In genomic region chr13:113562866-113563265, GRCh38 we compare ENCODE assay signal across 15 cellular contexts. TPM values are rescaled to one million over a fixed set of nuclear protein-coding genes. Genes with fewer than 3 reads are reported as not detected.
DNase-seq lines count a peak whose midpoint lies in the region; ATAC-seq, FAIRE-seq and TF ChIP-seq lines count a peak whose summit lies in the region.
"Had no signal": no experiment of that assay in that cellular context is flagged by ENCODE, and none has a peak within 500 bp of the region (broad histone marks: within the 10 kb centered on the region; RNA-seq: fewer than 3 reads in every experiment).

No MANE protein-coding gene starts in this region.

- intact Hi-C loops in K562 (cut with micrococcal nuclease) = loop anchor here (1.0 to 10.0 kb wide), 3 partner anchors 105 to 288 kb away; no protein-coding TSS in a partner anchor
- intact Hi-C loops in A673 (cut with micrococcal nuclease; ENCODE audit: unreplicated experiment) = loop anchor here (1.0 kb wide), 2 partner anchors 105 to 621 kb away; no protein-coding TSS in a partner anchor

- H3K9me3 ChIP-seq in OCI-LY3 (ENCODE audit: insufficient read depth, low read length) (no peaks in the 10 kb centered on the region), K562 (replicated peaks; ENCODE audit: control insufficient read depth, insufficient read depth, low read depth, low read length) (no peaks in the 10 kb centered on the region), lung (ENCODE audit: control insufficient read depth in 2 of 2, insufficient read depth in 1 of 2, low read length in 1 of 2) (no peaks in the 10 kb centered on the region), A673 (ENCODE audit: low read depth, low read length, poor library complexity, severe bottlenecking) (no peaks in the 10 kb centered on the region)

- no peaks in the 10 kb centered on the region for H3K27me3 Mint-ChIP-seq in type B pancreatic cell

- WGBS in K562 (ENCODE audit: insufficient coverage, low coverage, missing lambda C conversion rate) = 21% methylated on average over 5 of the region's 9 CpGs
- WGBS in lung, 2 donors = 63 to 68% methylated on average over 9 of the region's 9 CpGs

- CTCF ChIA-PET in K562 (lab: Yijun Ruan, JAX; ENCODE audit: low intra/inter-chr PET ratio) = interaction anchor here (0.9 kb wide), 2 partner anchors 104 to 105 kb away, joined by 4 read pairs; no protein-coding TSS in a partner anchor
- CTCF ChIA-PET in A673 (lab: Charles Lee) = interaction anchor here (1.0 to 2.8 kb wide), 2 partner anchors 103 to 105 kb away, joined by 3 to 20 read pairs; no protein-coding TSS in a partner anchor

- BruUV-seq in K562 (replicated peaks; lab: Mats Ljungman, UMichigan) (no TSS peak), A673 (replicated peaks; lab: Mats Ljungman, UMichigan) (no TSS peak)

- TF ChIP-seq CTCF in OCI-LY3 (IDR thresholded peaks at IDR 0.05; ENCODE audit: low read depth, low read length) (no peak), K562 (IDR thresholded peaks at IDR 0.05 in 2 of 3, conservative IDR thresholded peaks at IDR 0.05 in 1 of 3; ENCODE audit: insufficient read depth in 2 of 3, low read depth in 1 of 3, low read length in 3 of 3) (no peak), lung (IDR thresholded peaks at IDR 0.05; ENCODE audit: control extremely low read depth, extremely low read depth) (no peak), type B pancreatic cell (conservative IDR thresholded peaks at IDR 0.05) (no peak), omental fat pad (IDR thresholded peaks at IDR 0.05) (no peak), A673 (conservative IDR thresholded peaks at IDR 0.05; ENCODE audit: low read depth, low read length) (no peak)

- H3K9me3 Mint-ChIP-seq in type B pancreatic cell = no peaks in the 10 kb centered on the region
- H3K9me3 Mint-ChIP-seq: activated CD8-positive, alpha-beta T cell treated with anti-CD3 and anti-CD28 coated beads for 36 hours; activated naive CD4-positive, alpha-beta T cell treated with anti-CD3 and anti-CD28 coated beads, Interleukin-2, amount 50 U/mL, for 72 hours; CD4-positive, alpha-beta memory T cell; immature natural killer cell had no signal

- peak overlapping the region; percentile 68 for H3K4me2 ChIP-seq in OCI-LY3 (ENCODE audit: low read length)
- no peak overlapping the region for H3K4me2 ChIP-seq in K562 (ENCODE audit: insufficient read depth, low read length)

- in situ Hi-C loops in K562 (cut with MboI) (no loop called here), KBM-7 (cut with MboI; ENCODE audit: low pct_unique_long_range_greater_than_20kb, low sequenced_read_pairs) (no loop called here)

- H3K36me3 ChIP-seq in OCI-LY3 (replicated peaks; ENCODE audit: low read depth, low read length) (no peaks in the 10 kb centered on the region), K562 (ENCODE audit: control insufficient read depth, insufficient read depth, low read length) (no peaks in the 10 kb centered on the region), lung (ENCODE audit: control insufficient read depth in 2 of 2, insufficient read depth in 2 of 2, low read length in 2 of 2) (no peaks in the 10 kb centered on the region), A673 (ENCODE audit: insufficient read depth, low read length, poor library complexity, severe bottlenecking) (no peaks in the 10 kb centered on the region)

- no peak for TF ChIP-seq POLR2A in K562 (conservative IDR thresholded peaks at IDR 0.05)

- FAIRE-seq in K562 (lab: Jason Lieb, UNC) = no peak
- FAIRE-seq: H54 had no signal

- H3K9ac ChIP-seq in OCI-LY3 (ENCODE audit: low read length) = no peak overlapping the region
- no peak overlapping the region for H3K9ac ChIP-seq in K562 (ENCODE audit: insufficient read depth in 1 of 2, low read depth in 2 of 2, low read length in 2 of 2)

- peak overlapping the region; percentile 50 for H3K27ac Mint-ChIP-seq in type B pancreatic cell
- H3K27ac Mint-ChIP-seq: activated CD8-positive, alpha-beta T cell treated with anti-CD3 and anti-CD28 coated beads for 36 hours; activated naive CD4-positive, alpha-beta T cell treated with anti-CD3 and anti-CD28 coated beads, Interleukin-2, amount 50 U/mL, for 72 hours; CD4-positive, alpha-beta memory T cell; immature natural killer cell had no signal

- no peaks in the 10 kb centered on the region for H3K36me3 Mint-ChIP-seq in type B pancreatic cell
- H3K36me3 Mint-ChIP-seq: activated naive CD4-positive, alpha-beta T cell treated with anti-CD3 and anti-CD28 coated beads, Interleukin-2, amount 50 U/mL, for 72 hours; CD4-positive, alpha-beta memory T cell; immature natural killer cell had no signal

- H3K27me3 ChIP-seq in OCI-LY3 (ENCODE audit: low read depth, low read length) (no peaks in the 10 kb centered on the region), K562 (ENCODE audit: control insufficient read depth in 2 of 2, insufficient read depth in 2 of 2, low read length in 2 of 2) (no peaks in the 10 kb centered on the region), lung (ENCODE audit: control insufficient read depth, insufficient read depth) (no peaks in the 10 kb centered on the region), A673 (replicated peaks; ENCODE audit: insufficient read depth, low read depth, low read length, poor library complexity) (no peaks in the 10 kb centered on the region)
- H3K27me3 ChIP-seq: foreskin keratinocyte had no signal

- H3K9me1 ChIP-seq in K562 (ENCODE audit: control insufficient read depth, insufficient read depth, low read length) = no peaks in the 10 kb centered on the region

- POLR2A ChIA-PET in K562 (lab: Yijun Ruan, JAX) = interaction anchor here (0.6 kb wide), 1 partner anchor 366 kb away, joined by 5 read pairs; no protein-coding TSS in a partner anchor
- POLR2A ChIA-PET in A673 (lab: Charles Lee; ENCODE audit: low non-redundant PET) = no interaction called here

- DNase-seq in K562 (ENCODE audit: extremely low read depth in 1 of 4, low spot score in 3 of 4) (peak in 1 of 4 experiments; percentile 19), lung (ENCODE audit: low spot score) (peak; percentile 16), type B pancreatic cell (ENCODE audit: extremely low spot score, unreplicated experiment) (no peak), KBM-7 (no peak), omental fat pad (ENCODE audit: low spot score) (no peak), A673 (ENCODE audit: low spot score) (no peak)
- DNase-seq: activated CD4-positive, CD25-positive, alpha-beta regulatory T cell; aorta had no signal

- 0 out of 2 replicates have a peak overlapping the region, but pooled peaks have one; percentile 9 for H3K4me3 ChIP-seq in OCI-LY3 (ENCODE audit: low read length)
- H3K4me3 ChIP-seq in K562 = no peak overlapping the region
- H3K4me3 ChIP-seq in lung = no peak overlapping the region
- H3K4me3 ChIP-seq in A673 (ENCODE audit: low read depth, low read length, poor library complexity, severe bottlenecking) = no peak overlapping the region

- no peak for TF ChIP-seq RAD21 in K562 (CRISPR knock-in tag; conservative IDR thresholded peaks at IDR 0.05 in 1 of 2, IDR thresholded peaks at IDR 0.05 in 1 of 2)

- H3K79me2 ChIP-seq in OCI-LY3 (ENCODE audit: low read length) (no peaks in the 10 kb centered on the region), K562 (ENCODE audit: control insufficient read depth, insufficient read depth, low read length) (no peaks in the 10 kb centered on the region)

- H4K20me1 ChIP-seq in OCI-LY3 (ENCODE audit: insufficient read depth, low read length) = no peaks in the 10 kb centered on the region
- H4K20me1 ChIP-seq in K562 (replicated peaks; ENCODE audit: control insufficient read depth, insufficient read depth, low read length) = no peaks in the 10 kb centered on the region

- H2AFZ ChIP-seq in OCI-LY3 (ENCODE audit: low read depth, low read length) = peak overlapping the region; percentile 60; the same call in 1 of the 2 replicates
- H2AFZ ChIP-seq in K562 (ENCODE audit: low read depth, low read length) = 0 out of 2 replicates have a peak overlapping the region, but pooled peaks have one; percentile 0

- H3K27ac ChIP-seq in OCI-LY3 (ENCODE audit: low read length) (no peak overlapping the region), K562 (ENCODE audit: extremely low read depth, low read depth, low read length) (no peak overlapping the region), lung (ENCODE audit: low read depth in 1 of 2, low read length in 1 of 2) (no peak overlapping the region), A673 (ENCODE audit: low read depth, low read length, poor library complexity, severe bottlenecking) (no peak overlapping the region)
- H3K27ac ChIP-seq: foreskin keratinocyte had no signal

- no peak for TF ChIP-seq EP300 in K562 (IDR thresholded peaks at IDR 0.05; ENCODE audit: low read length)

- peaks cover 9% of the 10 kb centered on the region for H3K4me1 Mint-ChIP-seq in type B pancreatic cell (ENCODE audit: unreplicated experiment)

- H3K4me1 ChIP-seq in OCI-LY3 (ENCODE audit: low read length) = peaks cover 4% of the 10 kb centered on the region
- peaks cover 0 to 9% of the 10 kb centered on the region in 2 experiments; a peak in 3 of 5 replicates for H3K4me1 ChIP-seq in K562 (replicated peaks in 1 of 2; ENCODE audit: control insufficient read depth in 2 of 2, insufficient read depth in 2 of 2, low read length in 2 of 2)
- no peaks in the 10 kb centered on the region for H3K4me1 ChIP-seq in lung (ENCODE audit: control insufficient read depth in 2 of 2, insufficient read depth in 2 of 2, low read length in 2 of 2)
- no peaks in the 10 kb centered on the region for H3K4me1 ChIP-seq in A673 (ENCODE audit: insufficient read depth, low read length, poor library complexity, severe bottlenecking)
- H3K4me1 ChIP-seq: foreskin keratinocyte had no signal

- peak; percentile 39 for ATAC-seq in K562
- ATAC-seq in lung (ENCODE audit: insufficient read depth, low FRiP score) = no peak
- no peak for ATAC-seq in omental fat pad (ENCODE audit: low FRiP score)

- no peak overlapping the region for H3K4me3 Mint-ChIP-seq in type B pancreatic cell
- H3K4me3 Mint-ChIP-seq: activated CD8-positive, alpha-beta T cell treated with anti-CD3 and anti-CD28 coated beads for 36 hours; CD4-positive, alpha-beta memory T cell; immature natural killer cell had no signal

RNA-seq across cellular contexts. Expression of gene TFDP1, which starts 21.7 kb away (rescaled TPM):
- total RNA-seq in K562 (2011; cell fraction: chromatin; rRNA removed; ENCODE audit: low replicate concordance) = 47.7 and 68.4 TPM in 2 replicates
- 25.8 and 28.5 TPM in 2 replicates for total RNA-seq in K562 (2011; cell fraction: nucleolus; rRNA removed)
- total RNA-seq in K562 (2011; cell fraction: nucleoplasm; rRNA removed) = 37.4 and 47.0 TPM in 2 replicates
- 55.2 and 71.3 TPM in 2 replicates for total RNA-seq in K562 (2014; rRNA removed)
- 68.1 and 69.1 TPM in 2 replicates for total RNA-seq in K562 (2014; rRNA removed; fragmentation: Illumina TruSeq; extraction: Trizol)
- total RNA-seq in K562 (2015; rRNA removed; fragmentation: Illumina TruSeq; extraction: Trizol) = 61.3 and 64.1 TPM in 2 replicates
- 115 and 120 TPM in 2 replicates for total RNA-seq in K562 (2021)
- 70.6 and 98.1 TPM in 2 replicates for polyA plus RNA-seq in K562 (2011; rRNA removed)
- polyA plus RNA-seq in K562 (2011; cell fraction: cytosol; rRNA removed) = 52.3 and 59.1 TPM in 2 replicates
- 65.1 and 75.2 TPM in 2 replicates for polyA plus RNA-seq in K562 (2011; cell fraction: nucleus; rRNA removed)
- 73.1 and 90.3 TPM in 2 replicates for polyA plus RNA-seq in K562 (2012)
- 129 and 145 TPM in 2 replicates for polyA plus RNA-seq in K562 (2014; fragmentation: Illumina TruSeq; extraction: Trizol)
- polyA plus RNA-seq in K562 (2014; fragmentation: Nextera tagmentation; extraction: Ambion mirVana) = 10 to 100 TPM; 33.8 to 41.7 TPM
- 102 and 134 TPM in 2 replicates for polyA plus RNA-seq in K562 (2014; rRNA removed)
- 61.3 and 72.6 TPM in 2 replicates for polyA minus RNA-seq in K562 (2011; rRNA and poly(A)+ RNA removed)
- polyA minus RNA-seq in K562 (2011; cell fraction: cytosol; rRNA and poly(A)+ RNA removed) = 46.6 and 48.6 TPM in 2 replicates
- 20.1 and 23.3 TPM in 2 replicates for polyA minus RNA-seq in K562 (2011; cell fraction: nucleus; rRNA and poly(A)+ RNA removed)
- total RNA-seq in lung = 10 to 100 TPM; 44.1 to 44.2 TPM
- polyA plus RNA-seq in lung = 10 to 100 TPM; 19.6 to 36.6 TPM
- 78.4 and 78.8 TPM in 2 replicates for total RNA-seq in type B pancreatic cell (ENCODE audit: low replicate concordance)
- 10 to 100 TPM; 32.6 to 59.6 (median 44.4) TPM for total RNA-seq in omental fat pad
- 141 and 153 TPM in 2 replicates for total RNA-seq in A673 (2021)
